9 cellular contexts compared by ENCODE assay signal in the genomic region with DNA sequence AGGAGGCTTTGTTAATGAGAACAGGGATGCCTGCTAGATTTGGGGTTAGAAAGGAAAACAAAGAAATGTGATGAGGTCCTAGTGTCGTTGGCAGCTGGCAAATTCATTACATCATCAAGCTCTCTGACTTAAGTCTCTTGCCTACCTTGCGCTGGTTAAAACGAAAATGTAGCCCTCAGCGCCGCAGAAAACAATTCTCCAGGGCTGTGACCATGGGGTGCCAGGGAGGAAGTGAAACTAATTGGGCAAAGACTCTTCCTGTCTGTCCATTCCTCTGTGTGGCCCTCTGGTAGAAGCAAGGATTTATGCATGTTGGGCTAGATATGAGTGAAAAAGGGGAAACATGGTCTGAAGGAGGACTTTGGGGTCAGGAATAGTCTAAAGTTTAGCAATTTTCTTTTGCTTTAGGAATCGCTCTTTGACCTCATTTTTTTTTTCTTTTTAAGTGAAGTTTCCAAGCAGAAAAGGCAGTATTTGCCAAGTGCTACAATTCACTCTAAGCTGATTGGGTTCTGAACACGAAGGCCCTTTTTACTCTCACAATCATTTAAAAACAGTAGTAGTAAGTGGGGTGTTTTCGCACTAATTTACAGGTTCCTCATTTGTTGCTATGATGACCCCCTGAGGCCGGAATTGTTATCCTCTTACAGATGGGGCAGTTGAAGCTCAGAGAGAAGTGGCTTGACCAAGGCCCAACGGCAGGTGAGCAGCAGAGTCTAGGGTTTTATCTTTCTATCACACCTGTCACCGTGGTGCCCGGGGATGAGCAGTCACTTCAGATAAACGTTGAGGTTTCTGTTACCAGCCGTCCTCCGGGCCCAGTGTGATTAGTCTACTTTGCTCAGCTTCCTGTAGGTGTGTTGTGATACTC. TPM values are rescaled to one million over a fixed set of nuclear protein-coding genes. Genes with fewer than 3 reads are reported as not detected.
DNase-seq lines count a peak whose midpoint lies in the region; ATAC-seq and TF ChIP-seq lines count a peak whose summit lies in the region.
"Had no signal": no experiment of that assay in that cellular context is flagged by ENCODE, and none has a peak within 500 bp of the region (broad histone marks: within the 10 kb centered on the region; RNA-seq: fewer than 3 reads in every experiment).

No MANE protein-coding gene starts in this region.

- H3K4me1 Mint-ChIP-seq in activated T-cell treated with anti-CD3 and anti-CD28 coated beads, Interleukin-2, amount 50 U/mL, for 72 hours (ENCODE audit: low read depth), result peaks cover 85% of the 10 kb centered on the region

- H3K27ac Mint-ChIP-seq in activated T-cell treated with anti-CD3 and anti-CD28 coated beads, Interleukin-2, amount 50 U/mL, for 72 hours, result peak overlapping the region; percentile 93

- H3K4me2 ChIP-seq in osteoblast (ENCODE audit: insufficient read depth, low read length), result no peak overlapping the region

- no peaks in the 10 kb centered on the region for H3K27me3 Mint-ChIP-seq in activated T-cell treated with anti-CD3 and anti-CD28 coated beads, Interleukin-2, amount 50 U/mL, for 72 hours (ENCODE audit: low read depth)

- H2AFZ ChIP-seq in osteoblast (ENCODE audit: low read length), result no peak overlapping the region

- TF ChIP-seq CTCF in GM12864 (IDR thresholded peaks at IDR 0.05; ENCODE audit: low read depth, low read length, missing control alignments) (no peak), neutrophil (IDR thresholded peaks at IDR 0.05) (no peak), osteoblast (IDR thresholded peaks at IDR 0.05; ENCODE audit: extremely low read depth, low read depth, low read length) (no peak), thyroid gland (IDR thresholded peaks at IDR 0.05) (no peak)

- H3K36me3 ChIP-seq in neutrophil (no peaks in the 10 kb centered on the region), osteoblast (ENCODE audit: insufficient read depth, low read length) (no peaks in the 10 kb centered on the region), thyroid gland (no peaks in the 10 kb centered on the region)

- H3K27ac ChIP-seq in neutrophil, result peak overlapping the region; percentile 74
- no peak overlapping the region for H3K27ac ChIP-seq in osteoblast (ENCODE audit: low read depth, low read length)
- H3K27ac ChIP-seq in thyroid gland, result no peak overlapping the region

- no peaks in the 10 kb centered on the region for H4K20me1 ChIP-seq in osteoblast (ENCODE audit: insufficient read depth, low read length)

- peak; percentile 28 for ATAC-seq in HG03354 (IDR thresholded peaks at IDR 0.05; ENCODE audit: poor library complexity, severe bottlenecking, unreplicated experiment)
- peak; percentile 54 to 57 for ATAC-seq in activated T-cell treated with anti-CD3 and anti-CD28 coated beads, Interleukin-2, amount 50 U/mL, for 72 hours (replicated peaks in 1 of 2)

- 63 to 74% methylated on average over 15 of the region's 15 CpGs for WGBS in thyroid gland, 2 donors

- TF ChIP-seq POLR2A in thyroid gland (IDR thresholded peaks at IDR 0.05), result no peak

- H3K9me3 ChIP-seq in neutrophil (no peaks in the 10 kb centered on the region), osteoblast (ENCODE audit: low read depth, low read length) (peaks cover 3% of the 10 kb centered on the region), thyroid gland (no peaks in the 10 kb centered on the region)

- peaks cover 31 to 34% of the 10 kb centered on the region in 2 experiments for H3K4me1 ChIP-seq in neutrophil (ENCODE audit: control insufficient read depth in 1 of 2, insufficient read depth in 1 of 2, low read depth in 1 of 2, low read length in 1 of 2)
- peaks cover 4% of the 10 kb centered on the region for H3K4me1 ChIP-seq in osteoblast (ENCODE audit: insufficient read depth, low read length)
- peaks cover 0 to 23% of the 10 kb centered on the region in 2 donors for H3K4me1 ChIP-seq in thyroid gland

- no peaks in the 10 kb centered on the region for H3K27me3 ChIP-seq in neutrophil
- no peaks in the 10 kb centered on the region for H3K27me3 ChIP-seq in osteoblast (ENCODE audit: insufficient read depth, low read length)
- H3K27me3 ChIP-seq in thyroid gland, result no peaks in the 10 kb centered on the region

- intact Hi-C loops in thyroid gland (cut with DNase I), result loop anchor here (5.0 to 10.0 kb wide), 3 partner anchors 153 to 613 kb away; partner anchors contain the start of gene UBE2K

- peak overlapping the region; percentile 37 for H3K4me3 ChIP-seq in GM12864 (ENCODE audit: low read depth, low read length)
- peak overlapping the region; percentile 12 to 42 for H3K4me3 ChIP-seq in neutrophil (ENCODE audit: low read depth in 1 of 2, low read length in 1 of 2)
- H3K4me3 ChIP-seq in osteoblast (ENCODE audit: insufficient read depth, low read length), result no peak overlapping the region
- H3K4me3 ChIP-seq in thyroid gland (replicated peaks in 1 of 3), result no peak overlapping the region

- H3K9me3 Mint-ChIP-seq in activated T-cell treated with anti-CD3 and anti-CD28 coated beads, Interleukin-2, amount 50 U/mL, for 72 hours, result peaks cover under 1 to 3% of the 10 kb centered on the region in 2 donors

- peaks cover 6% of the 10 kb centered on the region in 2 donors for H3K36me3 Mint-ChIP-seq in activated T-cell treated with anti-CD3 and anti-CD28 coated beads, Interleukin-2, amount 50 U/mL, for 72 hours (ENCODE audit: insufficient read depth in 2 of 2)

- H3K79me2 ChIP-seq in osteoblast (ENCODE audit: insufficient read depth, low read length), result no peaks in the 10 kb centered on the region

- DNase-seq in GM12864 (ENCODE audit: low read depth) (no peak), osteoblast (ENCODE audit: insufficient read length, low spot score, missing footprints) (no peak), thyroid gland (no peak), hippocampal formation (lab: John Stamatoyannopoulos, UW) (no peak), AG08395 (ENCODE audit: low spot score) (no peak)
- DNase-seq in activated T-cell treated with anti-CD3 and anti-CD28 coated beads, Interleukin-2, amount 50 U/mL, for 72 hours, result peak; percentile 72 to 78

- peak overlapping the region; percentile 77 to 80 for H3K4me3 Mint-ChIP-seq in activated T-cell treated with anti-CD3 and anti-CD28 coated beads, Interleukin-2, amount 50 U/mL, for 72 hours

RNA-seq across cellular contexts. Expression of gene CHRNA9, which starts 27.3 kb away (rescaled TPM):
- total RNA-seq in activated T-cell treated with anti-CD3 and anti-CD28 coated beads, Interleukin-2, amount 50 U/mL, for 72 hours, result not detected
- 0.36 and 0.59 TPM in 2 replicates for total RNA-seq in osteoblast
- total RNA-seq in thyroid gland, result under 1 TPM in 1 of 4 donors, not detected in 3; 0.11 TPM
- total RNA-seq: dermis microvascular lymphatic vessel endothelial cell had no signal

Comparison
In these comparisons a context has a peak if more than half of its experiments do, and no peak if none do; other contexts are left out.
1. DNase-seq: peak in activated T-cell treated with anti-CD3 and anti-CD28 coated beads, Interleukin-2, amount 50 U/mL, for 72 hours (2 of 2); none in GM12864 (single experiment), osteoblast (single experiment), thyroid gland (0 of 2), hippocampal formation (0 of 2) and AG08395 (single experiment).
2. H3K4me3 ChIP-seq: peak in GM12864 (single experiment) and neutrophil (2 of 2); none in osteoblast (single experiment) and thyroid gland (0 of 3).